2 cellular contexts compared by ENCODE assay signal in the genomic region with DNA sequence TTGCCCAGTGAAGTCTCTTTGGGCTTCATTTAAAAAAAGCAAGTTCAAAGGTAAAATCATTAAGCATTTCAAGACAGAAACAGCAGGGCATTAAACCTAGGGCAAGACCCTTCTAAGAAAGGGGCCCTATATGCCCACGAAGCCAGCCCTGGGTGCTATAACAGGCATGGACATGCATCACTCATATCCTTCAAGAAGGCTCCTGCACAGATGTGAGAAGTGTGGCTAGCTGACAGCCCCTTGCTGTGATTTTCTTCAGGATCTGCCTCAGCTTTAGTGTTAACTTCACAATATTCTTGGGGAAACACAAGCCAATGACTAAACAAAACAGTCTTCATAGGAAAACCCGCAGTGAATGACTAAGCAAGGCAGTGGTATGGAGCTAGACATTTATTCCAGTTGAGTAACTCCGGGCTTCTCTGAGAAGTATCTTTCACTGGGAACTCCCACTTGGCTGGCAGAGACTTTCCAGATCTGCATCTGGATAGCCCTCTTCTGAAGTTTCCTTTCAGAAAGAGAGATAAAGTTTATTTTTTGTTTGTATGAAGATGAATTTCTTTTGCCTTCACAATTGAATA.
TF ChIP-seq lines count a peak whose summit lies in the region.

No MANE protein-coding gene starts in this region.

TF ChIP-seq in SK-N-SH, 30 proteins besides CTCF, POLR2A, EP300 and RAD21 (continued from another document):
- TF ChIP-seq, protein P1, sequence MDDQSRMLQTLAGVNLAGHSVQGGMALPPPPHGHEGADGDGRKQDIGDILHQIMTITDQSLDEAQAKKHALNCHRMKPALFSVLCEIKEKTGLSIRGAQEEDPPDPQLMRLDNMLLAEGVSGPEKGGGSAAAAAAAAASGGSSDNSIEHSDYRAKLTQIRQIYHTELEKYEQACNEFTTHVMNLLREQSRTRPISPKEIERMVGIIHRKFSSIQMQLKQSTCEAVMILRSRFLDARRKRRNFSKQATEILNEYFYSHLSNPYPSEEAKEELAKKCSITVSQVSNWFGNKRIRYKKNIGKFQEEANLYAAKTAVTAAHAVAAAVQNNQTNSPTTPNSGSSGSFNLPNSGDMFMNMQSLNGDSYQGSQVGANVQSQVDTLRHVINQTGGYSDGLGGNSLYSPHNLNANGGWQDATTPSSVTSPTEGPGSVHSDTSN (IDR thresholded peaks at IDR 0.05) = no peak

TF ChIP-seq in SK-N-SH treated with all-trans-retinoic acid at 6 μM for 48 hours, 23 proteins besides CTCF, POLR2A, EP300 and RAD21 (continued from another document):
- TF ChIP-seq, protein P2, sequence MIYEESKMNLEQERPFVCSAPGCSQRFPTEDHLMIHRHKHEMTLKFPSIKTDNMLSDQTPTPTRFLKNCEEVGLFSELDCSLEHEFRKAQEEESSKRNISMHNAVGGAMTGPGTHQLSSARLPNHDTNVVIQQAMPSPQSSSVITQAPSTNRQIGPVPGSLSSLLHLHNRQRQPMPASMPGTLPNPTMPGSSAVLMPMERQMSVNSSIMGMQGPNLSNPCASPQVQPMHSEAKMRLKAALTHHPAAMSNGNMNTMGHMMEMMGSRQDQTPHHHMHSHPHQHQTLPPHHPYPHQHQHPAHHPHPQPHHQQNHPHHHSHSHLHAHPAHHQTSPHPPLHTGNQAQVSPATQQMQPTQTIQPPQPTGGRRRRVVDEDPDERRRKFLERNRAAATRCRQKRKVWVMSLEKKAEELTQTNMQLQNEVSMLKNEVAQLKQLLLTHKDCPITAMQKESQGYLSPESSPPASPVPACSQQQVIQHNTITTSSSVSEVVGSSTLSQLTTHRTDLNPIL (CRISPR knock-in tag; IDR thresholded peaks at IDR 0.05; ENCODE audit: low read depth) = no peak
- TF ChIP-seq, protein P3, sequence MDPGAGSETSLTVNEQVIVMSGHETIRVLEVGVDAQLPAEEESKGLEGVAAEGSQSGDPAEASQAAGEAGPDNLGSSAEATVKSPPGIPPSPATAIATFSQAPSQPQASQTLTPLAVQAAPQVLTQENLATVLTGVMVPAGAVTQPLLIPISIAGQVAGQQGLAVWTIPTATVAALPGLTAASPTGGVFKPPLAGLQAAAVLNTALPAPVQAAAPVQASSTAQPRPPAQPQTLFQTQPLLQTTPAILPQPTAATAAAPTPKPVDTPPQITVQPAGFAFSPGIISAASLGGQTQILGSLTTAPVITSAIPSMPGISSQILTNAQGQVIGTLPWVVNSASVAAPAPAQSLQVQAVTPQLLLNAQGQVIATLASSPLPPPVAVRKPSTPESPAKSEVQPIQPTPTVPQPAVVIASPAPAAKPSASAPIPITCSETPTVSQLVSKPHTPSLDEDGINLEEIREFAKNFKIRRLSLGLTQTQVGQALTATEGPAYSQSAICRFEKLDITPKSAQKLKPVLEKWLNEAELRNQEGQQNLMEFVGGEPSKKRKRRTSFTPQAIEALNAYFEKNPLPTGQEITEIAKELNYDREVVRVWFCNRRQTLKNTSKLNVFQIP (CRISPR knock-in tag; IDR thresholded peaks at IDR 0.05; ENCODE audit: borderline replicate concordance, low read depth) = no peak
- no peak for TF ChIP-seq ZFP30 (CRISPR knock-in tag; IDR thresholded peaks at IDR 0.05)
- TF ChIP-seq TOX (CRISPR knock-in tag; IDR thresholded peaks at IDR 0.05; ENCODE audit: borderline replicate concordance) = no peak
- no peak for TF ChIP-seq ZFP3 (CRISPR knock-in tag; IDR thresholded peaks at IDR 0.05)
- no peak for TF ChIP-seq PPARA (CRISPR knock-in tag; IDR thresholded peaks at IDR 0.05; ENCODE audit: borderline replicate concordance)
- TF ChIP-seq CSDC2 (CRISPR knock-in tag; IDR thresholded peaks at IDR 0.05) = no peak
TF ChIP-seq in SK-N-SH treated with all-trans-retinoic acid at 6 μM for 48 hours: peak in this region for 0.
